ENCODE assay signal across 23 cellular contexts in genomic region chr3:46027021-46027705, GRCh38. TPM values are rescaled to one million over a fixed set of nuclear protein-coding genes. Genes with fewer than 3 reads are reported as not detected.
"Had no signal": no experiment of that assay in that cellular context is flagged by ENCODE, and none has a peak within 500 bp of the region (broad histone marks: within the 10 kb centered on the region; RNA-seq: fewer than 3 reads in every experiment).

TSS of gene XCR1 (minus strand) at chr3:46027483. CDS start at chr3:46021947, 5,536 bp downstream.

- H3K27me3 Mint-ChIP-seq: progenitor cell of endocrine pancreas; stimulated activated memory B cell treated with anti-CD40 and anti-IgM and Interleukin-4, amounts not matched to agents 10 μg/mL and 1 μg/mL and 100 μg/mL, for 72 hours had no signal

- H3K27me3 ChIP-seq: ovary, right lobe of liver, spleen, tibial artery had no signal

- FAIRE-seq: colon had no signal

- DNase-seq: cerebellar nuclear complex; dermis blood vessel endothelial cell; foreskin melanocyte; head of caudate nucleus; hippocampal formation; mucosa of descending colon; naive thymus-derived CD8-positive, alpha-beta T cell; ovary; retina; right lobe of liver; spleen; stimulated activated CD4-positive, alpha-beta T cell treated with anti-CD3 and anti-CD28 coated beads, Interleukin-15, amount 100 ng/mL, for 24 hours; stimulated activated CD4-positive, alpha-beta T cell treated with anti-CD3 and anti-CD28 coated beads, Interleukin-1b, Interleukin-23, amount 100 ng/mL, for 48 hours; stimulated activated CD4-positive, alpha-beta T cell treated with anti-CD3 and anti-CD28 coated beads, Interleukin-4, amount 100 ng/mL, for 24 hours; tibial artery had no signal

- H3K27ac ChIP-seq: ovary, right lobe of liver, spleen, tibial artery had no signal

- H3K27ac Mint-ChIP-seq: naive thymus-derived CD8-positive, alpha-beta T cell; progenitor cell of endocrine pancreas; stimulated activated memory B cell treated with anti-CD40 and anti-IgM and Interleukin-4, amounts not matched to agents 10 μg/mL and 1 μg/mL and 100 μg/mL, for 72 hours had no signal

- H3K4me1 ChIP-seq: right lobe of liver, tibial artery had no signal

- H3K4me3 Mint-ChIP-seq: naive thymus-derived CD8-positive, alpha-beta T cell; stimulated activated memory B cell treated with anti-CD40 and anti-IgM and Interleukin-4, amounts not matched to agents 10 μg/mL and 1 μg/mL and 100 μg/mL, for 72 hours; stimulated activated naive CD8-positive, alpha-beta T cell treated with anti-CD3 and anti-CD28 coated beads, Interleukin-15, Interleukin-2, amounts not matched to agents 100 ng/mL and 50 ng/mL, for 24 hours had no signal

- H3K4me3 ChIP-seq: mucosa of descending colon, ovary, right lobe of liver, spleen, tibial artery had no signal

- H3K9me3 ChIP-seq: ovary had no signal

- H3K36me3 ChIP-seq: ovary, right lobe of liver, spleen, tibial artery had no signal

- ATAC-seq: mucosa of descending colon; naive thymus-derived CD8-positive, alpha-beta T cell; right lobe of liver; stimulated activated memory B cell treated with anti-CD40 and anti-IgM and Interleukin-4, amounts not matched to agents 10 μg/mL and 1 μg/mL and 100 μg/mL, for 72 hours had no signal

RNA-seq across cellular contexts. Expression of gene XCR1, which starts in this region (rescaled TPM):
- total RNA-seq: dermis blood vessel endothelial cell; epithelial cell of proximal tubule; kidney epithelial cell; naive thymus-derived CD8-positive, alpha-beta T cell; progenitor cell of endocrine pancreas; temporal lobe had no signal
- polyA plus RNA-seq: naive thymus-derived CD8-positive, alpha-beta T cell; neural cell had no signal
